Comparison of ENCODE assay signal across 4 cellular contexts in the genomic region with DNA sequence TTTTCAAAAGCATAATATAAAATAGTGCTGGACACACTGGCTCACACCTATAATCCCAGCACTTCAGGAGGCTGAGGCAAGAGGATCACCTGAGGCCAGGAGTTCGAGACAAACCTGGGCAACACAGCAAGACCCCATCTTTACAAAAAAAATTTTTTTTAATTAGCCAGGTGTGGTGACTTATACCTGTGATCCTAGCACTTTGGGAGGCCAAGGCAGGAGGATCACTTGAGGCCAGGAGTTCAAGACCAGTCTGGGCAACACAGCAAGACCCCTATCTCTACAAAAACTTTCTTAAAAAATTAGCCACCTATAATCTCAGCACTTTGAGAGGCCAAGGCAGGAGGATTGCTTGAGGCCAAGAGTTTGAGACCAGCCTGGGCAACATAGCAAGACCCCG. TPM values are rescaled to one million over a fixed set of nuclear protein-coding genes. Genes with fewer than 3 reads are reported as not detected.
"Had no signal": no experiment of that assay in that cellular context is flagged by ENCODE, and none has a peak within 500 bp of the region (broad histone marks: within the 10 kb centered on the region; RNA-seq: fewer than 3 reads in every experiment).

No MANE protein-coding gene starts in this region.

RNA-seq across cellular contexts. Expression of a gene that starts 27.3 kb away (rescaled TPM):
- total RNA-seq: HepG2, HT-29, HT1080 had no signal
- polyA plus RNA-seq: HepG2, IgD-negative memory B cell had no signal
